ENCODE assay signal across 15 cellular contexts in genomic region chr12:132400011-132400641, GRCh38.
DNase-seq lines count a peak whose midpoint lies in the region; ATAC-seq and TF ChIP-seq lines count a peak whose summit lies in the region.
"Had no signal": no experiment of that assay in that cellular context is flagged by ENCODE, and none has a peak within 500 bp of the region (broad histone marks: within the 10 kb centered on the region; RNA-seq: fewer than 3 reads in every experiment).

No MANE protein-coding gene starts in this region.

- DNase-seq in NCI-H748 (lab: John Stamatoyannopoulos, UW; ENCODE audit: unreplicated experiment) (peak; percentile 28), NCI-H748 treated with DMSO at 0.1 percent for 48 hours (lab: John Stamatoyannopoulos, UW) (no peak), HuH-7 (ENCODE audit: low spot score) (peak; percentile 44), body of pancreas (peak in 3 of 4 donors; percentile 4 to 10 (median 5)), osteoblast (ENCODE audit: insufficient read length, low spot score, missing footprints) (peak; percentile 91), T-helper 1 cell (no peak), SW 1271 (lab: John Stamatoyannopoulos, UW) (no peak)
- DNase-seq: activated CD4-positive, alpha-beta T cell treated with anti-CD3 and anti-CD28 coated beads for 48 hours; activated naive CD4-positive, alpha-beta T cell; DMS53; effector memory CD8-positive, alpha-beta T cell; MM.1S; stimulated activated naive B cell treated with anti-CD40 and anti-IgM and Interleukin-4, amounts not matched to agents 10 μg/mL and 1 μg/mL and 100 μg/mL, for 72 hours; thyroid gland had no signal

- H3K27ac ChIP-seq in body of pancreas (no peak overlapping the region), osteoblast (ENCODE audit: low read depth, low read length) (no peak overlapping the region)
- H3K27ac ChIP-seq: thyroid gland had no signal

- TF ChIP-seq CTCF in body of pancreas (IDR thresholded peaks at IDR 0.05) (no peak), osteoblast (IDR thresholded peaks at IDR 0.05; ENCODE audit: extremely low read depth, low read depth, low read length) (no peak)

- no peak overlapping the region for H2AFZ ChIP-seq in osteoblast (ENCODE audit: low read length)

- H3K4me1 ChIP-seq in body of pancreas (no peaks in the 10 kb centered on the region), osteoblast (ENCODE audit: insufficient read depth, low read length) (no peaks in the 10 kb centered on the region)
- H3K4me1 ChIP-seq: thyroid gland had no signal

- no peak for TF ChIP-seq POLR2A in body of pancreas (IDR thresholded peaks at IDR 0.05)

- no peaks in the 10 kb centered on the region for H4K20me1 ChIP-seq in osteoblast (ENCODE audit: insufficient read depth, low read length)

- H3K9me3 ChIP-seq in body of pancreas: no peaks in the 10 kb centered on the region
- H3K9me3 ChIP-seq in osteoblast (ENCODE audit: low read depth, low read length): no peaks in the 10 kb centered on the region
- H3K9me3 ChIP-seq: thyroid gland had no signal

- ATAC-seq in body of pancreas: no peak
- ATAC-seq in HG02938 (IDR thresholded peaks at IDR 0.05; ENCODE audit: unreplicated experiment): no peak
- ATAC-seq: effector memory CD8-positive, alpha-beta T cell; stimulated activated naive B cell treated with anti-CD40 and anti-IgM and Interleukin-4, amounts not matched to agents 10 μg/mL and 1 μg/mL and 100 μg/mL, for 72 hours had no signal

- no peaks in the 10 kb centered on the region for H3K36me3 ChIP-seq in body of pancreas (replicated peaks in 1 of 2; ENCODE audit: insufficient read depth in 1 of 2, low read depth in 2 of 2)
- H3K36me3 ChIP-seq in osteoblast (ENCODE audit: insufficient read depth, low read length): no peaks in the 10 kb centered on the region
- H3K36me3 ChIP-seq: thyroid gland had no signal

- 27 to 43% methylated on average over 12 to 29 of the region's 31 CpGs for WGBS in body of pancreas, 2 donors

- peaks cover 0 to 28% of the 10 kb centered on the region in 2 donors for H3K27me3 ChIP-seq in body of pancreas
- peaks cover 25% of the 10 kb centered on the region for H3K27me3 ChIP-seq in osteoblast (ENCODE audit: insufficient read depth, low read length)
- H3K27me3 ChIP-seq: thyroid gland had no signal

- intact Hi-C loops in body of pancreas (cut with DNase I): no loop called here

- H3K4me3 ChIP-seq in body of pancreas: no peak overlapping the region
- no peak overlapping the region for H3K4me3 ChIP-seq in osteoblast (ENCODE audit: insufficient read depth, low read length)
- H3K4me3 ChIP-seq: thyroid gland had no signal

- H3K79me2 ChIP-seq in osteoblast (ENCODE audit: insufficient read depth, low read length): no peaks in the 10 kb centered on the region

- H3K4me2 ChIP-seq in osteoblast (ENCODE audit: insufficient read depth, low read length): no peak overlapping the region

Comparison
In these comparisons a context has a peak if more than half of its experiments do, and no peak if none do; other contexts are left out.
1. DNase-seq: peak in NCI-H748 (single experiment), HuH-7 (single experiment), body of pancreas (3 of 4) and osteoblast (single experiment); none in NCI-H748 treated with DMSO at 0.1 percent for 48 hours (single experiment), T-helper 1 cell (0 of 5) and SW 1271 (0 of 2).